In the genomic region with DNA sequence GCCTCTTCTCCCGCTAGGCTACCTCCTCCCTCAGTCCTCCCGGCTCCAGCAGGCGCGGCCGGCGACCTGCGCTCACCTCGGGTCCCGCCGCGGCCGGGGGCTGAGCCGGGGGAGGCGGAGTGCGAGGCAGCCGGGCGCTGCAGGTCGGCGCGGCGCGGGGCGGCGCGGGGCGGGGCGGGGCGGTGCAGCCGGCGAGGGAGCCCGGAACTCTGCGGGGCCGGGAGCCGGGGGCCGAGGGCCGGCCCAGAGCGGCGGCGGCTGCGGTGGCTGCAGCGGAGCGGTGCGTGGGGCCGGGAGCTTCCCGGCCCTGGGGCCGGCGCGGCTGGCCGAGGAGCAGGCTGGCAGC, we compare ENCODE assay signal across 8 cellular contexts. TPM values are rescaled to one million over a fixed set of nuclear protein-coding genes. Genes with fewer than 3 reads are reported as not detected.
DNase-seq lines count a peak whose midpoint lies in the region; ATAC-seq, FAIRE-seq and TF ChIP-seq lines count a peak whose summit lies in the region.

No MANE protein-coding gene starts in this region.

- H3K4me1 Mint-ChIP-seq in progenitor cell of endocrine pancreas (ENCODE audit: low read depth): peaks cover 56% of the 10 kb centered on the region

- peaks cover 7 to 52% (median 9%) of the 10 kb centered on the region in 3 donors for H3K4me1 ChIP-seq in gastroesophageal sphincter

- peak overlapping the region; percentile 51 for H3K4me3 ChIP-seq in GM12875 (ENCODE audit: low read depth, low read length)
- peak overlapping the region; percentile 86 to 95 for H3K4me3 ChIP-seq in gastroesophageal sphincter

- H3K36me3 Mint-ChIP-seq in progenitor cell of endocrine pancreas (ENCODE audit: insufficient read depth): peaks cover 1% of the 10 kb centered on the region

- ATAC-seq in GM21825 (IDR thresholded peaks at IDR 0.05; ENCODE audit: unreplicated experiment): peak; percentile 42
- peak; percentile 71 for ATAC-seq in gastroesophageal sphincter

- H3K36me3 ChIP-seq in KOPT-K1 (ENCODE audit: insufficient read depth, low read length) (no peaks in the 10 kb centered on the region), gastroesophageal sphincter (no peaks in the 10 kb centered on the region)

- TF ChIP-seq POLR2A in gastroesophageal sphincter (IDR thresholded peaks at IDR 0.05): no peak

- peak overlapping the region; percentile 94 for H3K4me3 Mint-ChIP-seq in progenitor cell of endocrine pancreas (ENCODE audit: low read depth)

- no peaks in the 10 kb centered on the region for H3K27me3 Mint-ChIP-seq in progenitor cell of endocrine pancreas

- H3K27ac ChIP-seq in KOPT-K1 (ENCODE audit: low read depth, low read length, poor library complexity, severe bottlenecking): peak overlapping the region; percentile 44
- peak overlapping the region; percentile 96 to 98 (median 98) for H3K27ac ChIP-seq in gastroesophageal sphincter

- H3K9me3 Mint-ChIP-seq in progenitor cell of endocrine pancreas (ENCODE audit: low read depth): no peaks in the 10 kb centered on the region

- H3K27ac Mint-ChIP-seq in progenitor cell of endocrine pancreas: no peak overlapping the region

- peak; percentile 56 for DNase-seq in activated effector memory CD4-positive, alpha-beta T cell treated with Interleukin-2 at 50 U/mL for 16 hours
- DNase-seq in progenitor cell of endocrine pancreas (ENCODE audit: low spot score, unreplicated experiment): peak; percentile 53
- no peak for DNase-seq in GM19239 (ENCODE audit: insufficient read length, low spot score)
- no peak for DNase-seq in NCI-H2107 treated with DMSO at 0.1 percent for 48 hours (lab: John Stamatoyannopoulos, UW; ENCODE audit: unreplicated experiment)

- H3K9me3 ChIP-seq in KOPT-K1 (ENCODE audit: insufficient read depth, low read length, poor library complexity, severe bottlenecking): no peaks in the 10 kb centered on the region
- H3K9me3 ChIP-seq in gastroesophageal sphincter: no peaks in the 10 kb centered on the region

- TF ChIP-seq CTCF in GM12875 (IDR thresholded peaks at IDR 0.05; ENCODE audit: borderline replicate concordance, insufficient read depth, low read depth, low read length) (no peak), gastroesophageal sphincter (IDR thresholded peaks at IDR 0.05) (no peak), progenitor cell of endocrine pancreas (IDR thresholded peaks at IDR 0.05; ENCODE audit: unreplicated experiment) (no peak)

- no CpG with 5 or more reads among the region's 49 CpGs for WGBS in gastroesophageal sphincter (ENCODE audit: low coverage in 1 of 2), 2 donors

- no peak for FAIRE-seq in GM19239 (lab: Jason Lieb, UNC)

- TF ChIP-seq EP300 in gastroesophageal sphincter (IDR thresholded peaks at IDR 0.05): no peak

- no peaks in the 10 kb centered on the region for H3K27me3 ChIP-seq in gastroesophageal sphincter

RNA-seq across cellular contexts. Expression of gene ACVR1, which starts 0.4 kb away (rescaled TPM):
- 10 to 100 TPM; 17.9 to 41.4 (median 29.9) TPM for total RNA-seq in gastroesophageal sphincter
- total RNA-seq in progenitor cell of endocrine pancreas: 23.7 and 24.3 TPM in 2 replicates

Comparison
In these comparisons a context has a peak if more than half of its experiments do, and no peak if none do; other contexts are left out.
1. DNase-seq: peak in activated effector memory CD4-positive, alpha-beta T cell treated with Interleukin-2 at 50 U/mL for 16 hours (single experiment) and progenitor cell of endocrine pancreas (single experiment); none in GM19239 (single experiment) and NCI-H2107 treated with DMSO at 0.1 percent for 48 hours (single experiment).